20 cellular contexts compared by ENCODE assay signal in the genomic region with DNA sequence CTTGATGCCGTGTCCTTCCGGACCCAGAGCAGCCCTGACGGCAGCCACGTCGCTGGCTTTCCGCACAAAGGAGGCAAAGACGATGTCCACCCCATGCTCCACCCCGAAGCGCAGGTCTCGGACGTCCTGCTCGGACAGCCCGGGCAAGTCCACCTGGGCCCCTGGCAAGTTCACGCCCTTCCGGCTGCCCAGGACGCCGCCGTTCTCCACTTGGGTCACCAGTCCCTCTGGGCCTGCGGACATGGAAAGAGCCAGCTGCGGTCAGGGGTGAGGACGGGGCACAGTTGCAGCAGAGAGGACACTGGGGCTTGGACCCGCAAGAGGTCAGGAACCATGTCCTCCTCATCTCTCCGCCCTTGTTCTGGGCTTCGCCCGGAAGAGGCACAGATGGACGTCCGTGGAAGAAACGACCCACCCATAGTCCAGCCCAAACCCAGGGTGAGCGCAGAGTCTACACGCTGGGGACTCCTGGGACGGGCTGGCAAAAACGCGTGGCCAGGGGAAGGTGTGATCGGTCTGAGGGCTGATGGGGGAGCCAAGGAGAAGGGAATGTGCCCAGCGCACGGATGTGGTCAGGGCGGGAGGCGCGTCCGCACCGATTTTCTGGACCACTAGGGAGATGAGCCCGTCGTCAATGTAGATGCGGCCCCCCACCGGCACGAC. TPM values are rescaled to one million over a fixed set of nuclear protein-coding genes. Genes with fewer than 3 reads are reported as not detected.
DNase-seq lines count a peak whose midpoint lies in the region; ATAC-seq and TF ChIP-seq lines count a peak whose summit lies in the region.
"Had no signal": no experiment of that assay in that cellular context is flagged by ENCODE, and none has a peak within 500 bp of the region (broad histone marks: within the 10 kb centered on the region; RNA-seq: fewer than 3 reads in every experiment).

No MANE protein-coding gene starts in this region.

- H3K18ac ChIP-seq in IMR-90 (ENCODE audit: low read depth, low read length) = no peak overlapping the region

- TF ChIP-seq POLR2A in IMR-90 (IDR thresholded peaks at IDR 0.05; ENCODE audit: low read depth, low read length) = no peak

- no peak overlapping the region for H4K91ac ChIP-seq in IMR-90 (ENCODE audit: insufficient read depth, low read depth, low read length)

- H3K56ac ChIP-seq in IMR-90 (ENCODE audit: extremely low read depth, insufficient read depth, low read length) = no peak overlapping the region

- H3K27me3 ChIP-seq in IMR-90 (ENCODE audit: control insufficient read depth, insufficient read depth, low read length) (peaks cover 57% of the 10 kb centered on the region), osteoblast (ENCODE audit: insufficient read depth, low read length) (peaks cover 48% of the 10 kb centered on the region)

- ATAC-seq in IMR-90 (ENCODE audit: low read depth) = no peak
- ATAC-seq in HG03280 (IDR thresholded peaks at IDR 0.05; ENCODE audit: unreplicated experiment) = no peak
- ATAC-seq: left lung, SK-N-SH treated with all-trans-retinoic acid at 6 μM for 48 hours had no signal

- peak overlapping the region; percentile 49 to 73 for H3K4me3 Mint-ChIP-seq in CD14-positive monocyte
- peak overlapping the region; percentile 81 for H3K4me3 Mint-ChIP-seq in glutamatergic neuron (ENCODE audit: unreplicated experiment)
- H3K4me3 Mint-ChIP-seq: activated B cell treated with CpG ODN at 0.5 μM for 24 hours, nephron progenitor cell had no signal

- no peaks in the 10 kb centered on the region for H3K79me1 ChIP-seq in IMR-90 (ENCODE audit: low read depth in 1 of 2, low read length in 2 of 2)

- BruUV-seq in IMR-90 (replicated peaks; lab: Mats Ljungman, UMichigan) = no TSS peak

- H2BK120ac ChIP-seq in IMR-90 (ENCODE audit: low read depth, low read length) = no peak overlapping the region

- peak overlapping the region; percentile 1 for H2AK9ac ChIP-seq in IMR-90 (replicated peaks; ENCODE audit: low read depth, low read length, poor library complexity)

- H3K9me3 ChIP-seq in IMR-90 (ENCODE audit: control insufficient read depth, insufficient read depth, low read length) = peaks cover 2% of the 10 kb centered on the region; the same call in 1 of the 2 replicates
- H3K9me3 ChIP-seq in osteoblast (ENCODE audit: low read depth, low read length) = no peaks in the 10 kb centered on the region
- H3K9me3 ChIP-seq: left lung, sigmoid colon had no signal

- no peak overlapping the region for H2BK5ac ChIP-seq in IMR-90 (ENCODE audit: low read depth, low read length, poor library complexity, severe bottlenecking)

- H3K36me3 Mint-ChIP-seq in CD14-positive monocyte (peaks cover 0 to 5% of the 10 kb centered on the region in 2 donors), glutamatergic neuron (ENCODE audit: unreplicated experiment) (no peaks in the 10 kb centered on the region)
- H3K36me3 Mint-ChIP-seq: activated naive CD4-positive, alpha-beta T cell treated with anti-CD3 and anti-CD28 coated beads, Interleukin-2, amount 50 U/mL, for 72 hours had no signal

- H3K4me1 Mint-ChIP-seq in CD14-positive monocyte (peaks cover 10% of the 10 kb centered on the region), glutamatergic neuron (ENCODE audit: low read depth, unreplicated experiment) (peaks cover 2% of the 10 kb centered on the region)

- H3K4me2 ChIP-seq in IMR-90 (ENCODE audit: low read depth, low read length) (no peak overlapping the region), osteoblast (ENCODE audit: insufficient read depth, low read length) (no peak overlapping the region)
- H3K4me2 ChIP-seq: KMS-11 had no signal

- POLR2A ChIA-PET in IMR-90 (lab: Charles Lee; ENCODE audit: unreplicated experiment) = no interaction called here

- in situ Hi-C loops in IMR-90 (cut with MboI; ENCODE audit: low sequenced_read_pairs) = no loop called here

- H3K14ac ChIP-seq in IMR-90 (replicated peaks; ENCODE audit: low read depth, low read length) = no peak overlapping the region

- H3K9me1 ChIP-seq in IMR-90 (ENCODE audit: insufficient read depth, low read length) = no peaks in the 10 kb centered on the region

- H3K27ac Mint-ChIP-seq in CD14-positive monocyte (peak overlapping the region in 1 of 7 donors; percentile 44), glutamatergic neuron (ENCODE audit: unreplicated experiment) (no peak overlapping the region)
- H3K27ac Mint-ChIP-seq: activated B cell treated with CpG ODN at 0.5 μM for 24 hours; activated naive CD4-positive, alpha-beta T cell treated with anti-CD3 and anti-CD28 coated beads, Interleukin-2, amount 50 U/mL, for 72 hours; nephron progenitor cell had no signal

- H4K8ac ChIP-seq in IMR-90 (ENCODE audit: low read depth in 2 of 2, low read length in 2 of 2) = no peak overlapping the region

- intact Hi-C loops in CD14-positive monocyte (cut with micrococcal nuclease) (no loop called here), IMR-90 (cut with micrococcal nuclease) (no loop called here)

- no peak overlapping the region for H2BK20ac ChIP-seq in IMR-90 (ENCODE audit: low read depth, low read length)

- CTCF ChIA-PET in IMR-90 (lab: Yijun Ruan, JAX) = no interaction called here

- H3K9me3 Mint-ChIP-seq in CD14-positive monocyte = peaks cover 0 to 5% (median 3%) of the 10 kb centered on the region in 7 donors
- peaks cover 3% of the 10 kb centered on the region for H3K9me3 Mint-ChIP-seq in glutamatergic neuron (ENCODE audit: unreplicated experiment)
- H3K9me3 Mint-ChIP-seq: activated B cell treated with CpG ODN at 0.5 μM for 24 hours; activated naive CD4-positive, alpha-beta T cell treated with anti-CD3 and anti-CD28 coated beads, Interleukin-2, amount 50 U/mL, for 72 hours had no signal

- H4K5ac ChIP-seq in IMR-90 (ENCODE audit: low read depth, low read length) = no peak overlapping the region

- H3K36me3 ChIP-seq in IMR-90 (ENCODE audit: control insufficient read depth, insufficient read depth, low read length) (no peaks in the 10 kb centered on the region), osteoblast (ENCODE audit: insufficient read depth, low read length) (no peaks in the 10 kb centered on the region)
- H3K36me3 ChIP-seq: cardiac muscle cell, left lung, sigmoid colon had no signal

- H3K4me1 ChIP-seq in IMR-90 (ENCODE audit: control insufficient read depth, insufficient read depth, low read length) = no peaks in the 10 kb centered on the region
- no peaks in the 10 kb centered on the region for H3K4me1 ChIP-seq in osteoblast (ENCODE audit: insufficient read depth, low read length)

- H3K27me3 Mint-ChIP-seq in CD14-positive monocyte (ENCODE audit: low read depth in 3 of 3) (peaks cover 43 to 68% (median 56%) of the 10 kb centered on the region in 3 donors), glutamatergic neuron (ENCODE audit: unreplicated experiment) (peaks cover 25% of the 10 kb centered on the region)

- no peak overlapping the region for H3K23ac ChIP-seq in IMR-90 (ENCODE audit: low read depth, low read length)

- H4K20me1 ChIP-seq in IMR-90 (ENCODE audit: insufficient read depth, low read length) (no peaks in the 10 kb centered on the region), osteoblast (ENCODE audit: insufficient read depth, low read length) (no peaks in the 10 kb centered on the region)

- no peak for DNase-seq in CD14-positive monocyte (ENCODE audit: low spot score)
- no peak for DNase-seq in IMR-90
- DNase-seq in glutamatergic neuron = no peak
- peak; percentile 65 for DNase-seq in osteoblast (ENCODE audit: insufficient read length, low spot score, missing footprints)
- DNase-seq in activated gamma-delta T cell treated with Interleukin-2 at 50 U/mL for 16 hours = no peak
- no peak for DNase-seq in GF-D8 (lab: John Stamatoyannopoulos, UW)
- no peak for DNase-seq in activated CD4-positive, alpha-beta T cell treated with anti-CD3 and anti-CD28 coated beads, Interleukin-2, amount 50 U/mL, for 1 hour
- DNase-seq: activated B cell treated with CpG ODN at 0.5 μM for 24 hours; activated CD8-positive, alpha-beta memory T cell treated with anti-CD3 and anti-CD28 coated beads, Interleukin-2, amount 50 U/mL, for 48 hours; left lung; NCI-H1417 treated with DMSO at 0.1 percent for 48 hours; NCI-H446; nephron progenitor cell; sigmoid colon had no signal

- H2BK15ac ChIP-seq in IMR-90 (ENCODE audit: low read depth, low read length) = no peak overlapping the region

- no peak overlapping the region for H3K4ac ChIP-seq in IMR-90 (ENCODE audit: low read depth, low read length)

- TF ChIP-seq CTCF in CD14-positive monocyte (IDR thresholded peaks at IDR 0.05) = no peak
- no peak for TF ChIP-seq CTCF in IMR-90 (conservative IDR thresholded peaks at IDR 0.05; ENCODE audit: low read depth, low read length)
- no peak for TF ChIP-seq CTCF in glutamatergic neuron (IDR thresholded peaks at IDR 0.05; ENCODE audit: partially characterized antibody, unreplicated experiment)
- TF ChIP-seq CTCF in osteoblast (IDR thresholded peaks at IDR 0.05; ENCODE audit: extremely low read depth, low read depth, low read length) = no peak

- 43% methylated on average over 26 of the region's 46 CpGs; no CpG with 5 or more reads in 1 of the 2 experiments for WGBS in IMR-90 (ENCODE audit: extremely low coverage in 2 of 2, insufficient read length in 1 of 2), 2 experiments

- H3K27ac ChIP-seq in IMR-90 (ENCODE audit: insufficient read depth, low read length) (no peak overlapping the region), osteoblast (ENCODE audit: low read depth, low read length) (no peak overlapping the region)
- H3K27ac ChIP-seq: cardiac muscle cell, KMS-11, left lung, sigmoid colon had no signal

- no peak overlapping the region for H3K9ac ChIP-seq in IMR-90 (ENCODE audit: low read depth, low read length)
- H3K9ac ChIP-seq: KMS-11 had no signal

- H3K79me2 ChIP-seq in osteoblast (ENCODE audit: insufficient read depth, low read length) = no peaks in the 10 kb centered on the region

- H2AFZ ChIP-seq in IMR-90 (replicated peaks; ENCODE audit: low read length, poor library complexity) (peak overlapping the region; percentile 18), osteoblast (ENCODE audit: low read length) (no peak overlapping the region)

- dilution Hi-C loops in IMR-90 (cut with HindIII; ENCODE audit: low sequenced_read_pairs, unreplicated experiment) = no loop called here

- H2AK5ac ChIP-seq in IMR-90 (ENCODE audit: low read depth, low read length) = no peak overlapping the region

- H3K4me3 ChIP-seq in IMR-90 (ENCODE audit: insufficient read depth, low read depth, low read length) (no peak overlapping the region), osteoblast (ENCODE audit: insufficient read depth, low read length) (no peak overlapping the region)
- H3K4me3 ChIP-seq: cardiac muscle cell, left lung, sigmoid colon had no signal

- TF ChIP-seq RAD21 in IMR-90 (IDR thresholded peaks at IDR 0.05; ENCODE audit: low read length) = no peak

RNA-seq across cellular contexts. Expression of a gene that starts 6.6 kb away (rescaled TPM):
- polyA plus RNA-seq in CD14-positive monocyte (not detected), IMR-90 (2012; rRNA removed) (0.03 TPM in 1 of 2 replicates, not detected in the other)
- total RNA-seq in IMR-90 (2012; rRNA removed) (not detected in 2 replicates), glutamatergic neuron (ENCODE audit: unreplicated experiment) (not detected), osteoblast (not detected in 2 replicates)
- polyA plus RNA-seq in IMR-90 (2012; cell fraction: cytosol; rRNA removed) = not detected in 2 replicates
- polyA plus RNA-seq in IMR-90 (2012; cell fraction: nucleus; rRNA removed; ENCODE audit: low replicate concordance) = 0.03 and 0.05 TPM in 2 replicates
- total RNA-seq: H4, left lung, sigmoid colon had no signal
- polyA plus RNA-seq: cardiac muscle cell had no signal

RNA-seq across cellular contexts. Expression of a gene that starts 14.0 kb away (rescaled TPM):
- polyA plus RNA-seq in CD14-positive monocyte (100 to 1,000 TPM; 117 to 123 TPM), IMR-90 (2012; rRNA removed) (183 and 186 TPM in 2 replicates)
- total RNA-seq in IMR-90 (2012; rRNA removed) (176 and 191 TPM in 2 replicates), glutamatergic neuron (ENCODE audit: unreplicated experiment) (265 TPM), osteoblast (191 and 216 TPM in 2 replicates)
- 89.2 and 302 TPM in 2 replicates for polyA plus RNA-seq in IMR-90 (2012; cell fraction: cytosol; rRNA removed)
- 127 and 231 TPM in 2 replicates for polyA plus RNA-seq in IMR-90 (2012; cell fraction: nucleus; rRNA removed; ENCODE audit: low replicate concordance)

RNA-seq across cellular contexts. Expression of a gene that starts 17.4 kb away (rescaled TPM):
- polyA plus RNA-seq in CD14-positive monocyte (under 1 TPM in 1 of 2 donors, not detected in 1; 0.15 TPM), IMR-90 (2012; rRNA removed) (2.7 and 2.9 TPM in 2 replicates)
- total RNA-seq in IMR-90 (2012; rRNA removed) (0.36 and 0.83 TPM in 2 replicates), glutamatergic neuron (ENCODE audit: unreplicated experiment) (30.5 TPM), osteoblast (2.5 and 2.9 TPM in 2 replicates)
- polyA plus RNA-seq in IMR-90 (2012; cell fraction: cytosol; rRNA removed) = 0.88 and 1.4 TPM in 2 replicates
- polyA plus RNA-seq in IMR-90 (2012; cell fraction: nucleus; rRNA removed; ENCODE audit: low replicate concordance) = 20.7 and 30.0 TPM in 2 replicates

RNA-seq across cellular contexts. Expression of a gene that starts 21.3 kb away (rescaled TPM):
- polyA plus RNA-seq in CD14-positive monocyte (1 to 10 TPM; 7.3 to 9.6 TPM), IMR-90 (2012; rRNA removed) (53.0 and 61.2 TPM in 2 replicates)
- total RNA-seq in IMR-90 (2012; rRNA removed) (19.2 and 19.7 TPM in 2 replicates), glutamatergic neuron (ENCODE audit: unreplicated experiment) (74.8 TPM), osteoblast (17.4 and 19.7 TPM in 2 replicates)
- 18.2 and 18.6 TPM in 2 replicates for polyA plus RNA-seq in IMR-90 (2012; cell fraction: cytosol; rRNA removed)
- polyA plus RNA-seq in IMR-90 (2012; cell fraction: nucleus; rRNA removed; ENCODE audit: low replicate concordance) = 460 and 576 TPM in 2 replicates

RNA-seq across cellular contexts. Expression of a gene that starts 26.0 kb away (rescaled TPM):
- polyA plus RNA-seq in CD14-positive monocyte (10 to 100 TPM; 12.7 to 13.5 TPM), IMR-90 (2012; rRNA removed) (31.4 and 32.7 TPM in 2 replicates)
- total RNA-seq in IMR-90 (2012; rRNA removed) (4.1 and 4.2 TPM in 2 replicates), glutamatergic neuron (ENCODE audit: unreplicated experiment) (305 TPM), osteoblast (15.6 and 16.5 TPM in 2 replicates)
- polyA plus RNA-seq in IMR-90 (2012; cell fraction: cytosol; rRNA removed) = 20.7 and 29.2 TPM in 2 replicates
- polyA plus RNA-seq in IMR-90 (2012; cell fraction: nucleus; rRNA removed; ENCODE audit: low replicate concordance) = 92.9 and 175 TPM in 2 replicates
